ENCODE assay signal across 1 cellular context in the genomic region with DNA sequence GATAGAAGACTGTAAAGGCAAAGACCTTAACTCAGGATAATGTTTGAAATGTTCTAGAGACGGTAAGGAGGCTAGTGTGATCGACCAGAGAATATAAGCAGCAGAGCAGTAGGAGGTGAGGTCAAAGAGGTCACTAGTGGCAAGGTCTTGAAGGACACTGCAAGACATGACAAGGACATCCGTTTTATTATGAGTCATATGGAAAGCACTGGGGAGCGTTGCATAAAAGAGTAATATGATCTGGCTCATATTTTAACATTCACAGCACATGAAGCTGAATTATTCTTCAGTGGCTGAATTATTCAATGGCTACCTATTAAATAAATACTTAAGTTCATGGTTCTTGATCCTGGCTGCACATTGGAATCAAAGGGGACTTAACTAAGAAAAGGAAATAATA.
TF ChIP-seq lines count a peak whose summit lies in the region.

No MANE protein-coding gene starts in this region.

TF ChIP-seq in IMR-90, 13 proteins besides CTCF, POLR2A, EP300 and RAD21:
- TF ChIP-seq MAFK (IDR thresholded peaks at IDR 0.05; ENCODE audit: low read depth, low read length), result no peak
- TF ChIP-seq RCOR1 (IDR thresholded peaks at IDR 0.05; ENCODE audit: insufficient replicate concordance, low read length), result no peak
- TF ChIP-seq CHD1 (IDR thresholded peaks at IDR 0.05; ENCODE audit: low read depth, low read length), result no peak
- no peak for TF ChIP-seq FOS (IDR thresholded peaks at IDR 0.05; ENCODE audit: low read depth, low read length)
- TF ChIP-seq BHLHE40 (IDR thresholded peaks at IDR 0.05; ENCODE audit: low read depth, low read length), result no peak
- TF ChIP-seq RFX5 (IDR thresholded peaks at IDR 0.05; ENCODE audit: low read depth, low read length), result no peak
